In genomic region chr4:94758141-94758699, GRCh38 we compare ENCODE assay signal across 8 cellular contexts. TPM values are rescaled to one million over a fixed set of nuclear protein-coding genes. Genes with fewer than 3 reads are reported as not detected.
DNase-seq lines count a peak whose midpoint lies in the region; ATAC-seq and TF ChIP-seq lines count a peak whose summit lies in the region.

No MANE protein-coding gene starts in this region.

- H3K4me1 Mint-ChIP-seq in T-helper 17 cell, result peaks cover 9% of the 10 kb centered on the region
- H3K4me1 Mint-ChIP-seq in natural killer cell, result peaks cover 0 to 7% of the 10 kb centered on the region in 2 donors

- no peak for TF ChIP-seq CTCF in natural killer cell (IDR thresholded peaks at IDR 0.05)

- peaks cover 87% of the 10 kb centered on the region for H3K27me3 Mint-ChIP-seq in T-helper 17 cell
- peaks cover 55 to 83% of the 10 kb centered on the region in 2 donors for H3K27me3 Mint-ChIP-seq in natural killer cell (ENCODE audit: low read depth in 2 of 2)

- no peaks in the 10 kb centered on the region for H3K9me3 Mint-ChIP-seq in natural killer cell

- DNase-seq in NCI-H748 (lab: John Stamatoyannopoulos, UW; ENCODE audit: unreplicated experiment), result peak; percentile 27
- DNase-seq in NCI-H748 treated with DMSO at 0.1 percent for 48 hours (lab: John Stamatoyannopoulos, UW), result no peak
- no peak for DNase-seq in T-helper 17 cell
- peak; percentile 11 for DNase-seq in fibroblast of peridontal ligament (ENCODE audit: extremely low read depth)
- DNase-seq in natural killer cell, result no peak
- no peak for DNase-seq in SKM-1 treated with dmso at 0.1 percent for 144 hours (lab: John Stamatoyannopoulos, UW; ENCODE audit: unreplicated experiment)
- no peak for DNase-seq in KBM-7
- DNase-seq in GOT3 (lab: John Stamatoyannopoulos, UW), result no peak

- intact Hi-C loops in natural killer cell (cut with micrococcal nuclease), result no loop called here

- peaks cover 5% of the 10 kb centered on the region for H3K36me3 Mint-ChIP-seq in T-helper 17 cell (ENCODE audit: low read depth)
- no peaks in the 10 kb centered on the region for H3K36me3 Mint-ChIP-seq in natural killer cell

- ATAC-seq in T-helper 17 cell, result no peak
- peak in 1 of 3 donors; percentile 26 for ATAC-seq in natural killer cell

- in situ Hi-C loops in KBM-7 (cut with MboI; ENCODE audit: low pct_unique_long_range_greater_than_20kb, low sequenced_read_pairs), result no loop called here

- H3K4me3 Mint-ChIP-seq in T-helper 17 cell, result peak overlapping the region; percentile 90
- peak overlapping the region; percentile 65 for H3K4me3 Mint-ChIP-seq in natural killer cell

- H3K27ac Mint-ChIP-seq in T-helper 17 cell (no peak overlapping the region), natural killer cell (no peak overlapping the region)

- H3K9me3 ChIP-seq in T-helper 17 cell (ENCODE audit: control insufficient read depth, low read length, poor library complexity, severe bottlenecking), result no peaks in the 10 kb centered on the region

RNA-seq across cellular contexts. Expression of gene BMPR1B, which starts 0.5 kb away (rescaled TPM):
- total RNA-seq in T-helper 17 cell (not detected), natural killer cell (under 1 TPM in 1 of 3 donors, not detected in 2; 0.25 TPM)

Comparison
In these comparisons a context has a peak if more than half of its experiments do, and no peak if none do; other contexts are left out.
1. DNase-seq: peak in NCI-H748 (single experiment) and fibroblast of peridontal ligament (single experiment); none in NCI-H748 treated with DMSO at 0.1 percent for 48 hours (single experiment), T-helper 17 cell (0 of 3), natural killer cell (single experiment), SKM-1 treated with dmso at 0.1 percent for 144 hours (single experiment), KBM-7 (single experiment) and GOT3 (single experiment).